Comparison of ENCODE assay signal across 8 cellular contexts in genomic region chr11:64742087-64742939, GRCh38. TPM values are rescaled to one million over a fixed set of nuclear protein-coding genes. Genes with fewer than 3 reads are reported as not detected.
DNase-seq lines count a peak whose midpoint lies in the region; ATAC-seq and TF ChIP-seq lines count a peak whose summit lies in the region.

No MANE protein-coding gene starts in this region.

- H3K27ac ChIP-seq in IMR-90 (ENCODE audit: insufficient read depth, low read length) (no peak overlapping the region), body of pancreas (peak overlapping the region in 2 of 4 donors; percentile 23 to 39), liver (ENCODE audit: low read depth in 1 of 2, low read length in 2 of 2) (peak overlapping the region; percentile 18 to 74), tibial nerve (peak overlapping the region in 3 of 4 donors; percentile 85 to 89 (median 88))

- DNase-seq in ELR (ENCODE audit: low read depth), result peak; percentile 42
- DNase-seq in IMR-90, result no peak
- DNase-seq in body of pancreas, result no peak
- no peak for DNase-seq in tibial nerve (ENCODE audit: low spot score in 2 of 2)
- DNase-seq in midbrain (lab: John Stamatoyannopoulos, UW), result no peak
- DNase-seq in hypothalamus (lab: John Stamatoyannopoulos, UW), result no peak

- CTCF ChIA-PET in IMR-90 (lab: Yijun Ruan, JAX), result no interaction called here

- POLR2A ChIA-PET in IMR-90 (lab: Charles Lee; ENCODE audit: unreplicated experiment), result no interaction called here

- in situ Hi-C loops in IMR-90 (cut with MboI; ENCODE audit: low sequenced_read_pairs), result no loop called here

- TF ChIP-seq POLR2A in IMR-90 (IDR thresholded peaks at IDR 0.05; ENCODE audit: low read depth, low read length), result no peak
- TF ChIP-seq POLR2A in body of pancreas (IDR thresholded peaks at IDR 0.05), result no peak
- peak in 1 of 2 donors; percentile 6 for TF ChIP-seq POLR2A in tibial nerve (IDR thresholded peaks at IDR 0.05)

- H3K36me3 ChIP-seq in IMR-90 (ENCODE audit: control insufficient read depth, insufficient read depth, low read length), result no peaks in the 10 kb centered on the region
- H3K36me3 ChIP-seq in body of pancreas (replicated peaks in 1 of 2; ENCODE audit: insufficient read depth in 1 of 2, low read depth in 2 of 2), result no peaks in the 10 kb centered on the region
- no peaks in the 10 kb centered on the region for H3K36me3 ChIP-seq in liver (ENCODE audit: control insufficient read depth in 4 of 4, insufficient read depth in 3 of 4, low read depth in 1 of 4, low read length in 3 of 4)
- peaks cover 0 to 15% (median 0%) of the 10 kb centered on the region in 3 donors for H3K36me3 ChIP-seq in tibial nerve

- H2BK5ac ChIP-seq in IMR-90 (ENCODE audit: low read depth, low read length, poor library complexity, severe bottlenecking), result no peak overlapping the region

- no peaks in the 10 kb centered on the region; the same call in 1 of the 2 replicates for H4K20me1 ChIP-seq in IMR-90 (ENCODE audit: insufficient read depth, low read length)

- no peak overlapping the region for H3K23ac ChIP-seq in IMR-90 (ENCODE audit: low read depth, low read length)

- H3K27me3 ChIP-seq in IMR-90 (ENCODE audit: control insufficient read depth, insufficient read depth, low read length) (peaks cover 72% of the 10 kb centered on the region), body of pancreas (peaks cover 0 to 45% of the 10 kb centered on the region in 2 donors), liver (ENCODE audit: control insufficient read depth in 4 of 4, insufficient read depth in 4 of 4, low read length in 3 of 4) (no peaks in the 10 kb centered on the region), tibial nerve (peaks cover 0 to 37% of the 10 kb centered on the region in 2 donors)

- ATAC-seq in IMR-90 (ENCODE audit: low read depth) (peak; percentile 30), body of pancreas (peak; percentile 13), GM21717 (IDR thresholded peaks at IDR 0.05; ENCODE audit: unreplicated experiment) (no peak)

- intact Hi-C loops in IMR-90 (cut with micrococcal nuclease), result no loop called here
- intact Hi-C loops in body of pancreas (cut with DNase I), result no loop called here

- H3K9me1 ChIP-seq in IMR-90 (ENCODE audit: insufficient read depth, low read length), result peaks cover 3% of the 10 kb centered on the region; the same call in 1 of the 2 replicates

- no peaks in the 10 kb centered on the region for H3K79me1 ChIP-seq in IMR-90 (ENCODE audit: low read depth in 1 of 2, low read length in 2 of 2)

- H3K18ac ChIP-seq in IMR-90 (ENCODE audit: low read depth, low read length), result no peak overlapping the region

- no peak overlapping the region for H4K5ac ChIP-seq in IMR-90 (ENCODE audit: low read depth, low read length)

- BruUV-seq in IMR-90 (replicated peaks; lab: Mats Ljungman, UMichigan), result no TSS peak

- TF ChIP-seq RAD21 in IMR-90 (IDR thresholded peaks at IDR 0.05; ENCODE audit: low read length), result no peak
- no peak for TF ChIP-seq RAD21 in liver (IDR thresholded peaks at IDR 0.05)

- H3K9me3 ChIP-seq in IMR-90 (ENCODE audit: control insufficient read depth, insufficient read depth, low read length) (no peaks in the 10 kb centered on the region), body of pancreas (no peaks in the 10 kb centered on the region), liver (ENCODE audit: control insufficient read depth in 4 of 4, low read length in 3 of 4) (no peaks in the 10 kb centered on the region), tibial nerve (no peaks in the 10 kb centered on the region)

- H2AK9ac ChIP-seq in IMR-90 (replicated peaks; ENCODE audit: low read depth, low read length, poor library complexity), result peak overlapping the region; percentile 91

- dilution Hi-C loops in IMR-90 (cut with HindIII; ENCODE audit: low sequenced_read_pairs, unreplicated experiment), result no loop called here

- 1% methylated on average over 21 of the region's 59 CpGs; no CpG with 5 or more reads in 1 of the 2 experiments for WGBS in IMR-90 (ENCODE audit: extremely low coverage in 2 of 2, insufficient read length in 1 of 2), 2 experiments
- WGBS in body of pancreas, 2 donors, result 4% methylated on average over 17 to 54 of the region's 59 CpGs
- WGBS in liver, result 8% methylated on average over 59 of the region's 59 CpGs
- WGBS in tibial nerve, 2 donors, result 8 to 10% methylated on average over 43 to 45 of the region's 59 CpGs

- no peak overlapping the region for H2BK15ac ChIP-seq in IMR-90 (ENCODE audit: low read depth, low read length)

- no peak overlapping the region for H2BK120ac ChIP-seq in IMR-90 (ENCODE audit: low read depth, low read length)

- H2BK20ac ChIP-seq in IMR-90 (ENCODE audit: low read depth, low read length), result no peak overlapping the region

- H3K4me2 ChIP-seq in IMR-90 (ENCODE audit: low read depth, low read length), result peak overlapping the region; percentile 65

- TF ChIP-seq CTCF in IMR-90 (conservative IDR thresholded peaks at IDR 0.05; ENCODE audit: low read depth, low read length), result no peak
- TF ChIP-seq CTCF in body of pancreas (IDR thresholded peaks at IDR 0.05), result no peak
- no peak for TF ChIP-seq CTCF in liver (IDR thresholded peaks at IDR 0.05; ENCODE audit: low read depth, low read length, missing input control)
- no peak for TF ChIP-seq CTCF in tibial nerve (IDR thresholded peaks at IDR 0.05)

- no peak overlapping the region for H4K91ac ChIP-seq in IMR-90 (ENCODE audit: insufficient read depth, low read depth, low read length)

- no peak for TF ChIP-seq EP300 in tibial nerve (IDR thresholded peaks at IDR 0.05)

- H3K4me1 ChIP-seq in IMR-90 (ENCODE audit: control insufficient read depth, insufficient read depth, low read length) (peaks cover 11% of the 10 kb centered on the region), body of pancreas (peaks cover 38% of the 10 kb centered on the region), liver (ENCODE audit: control insufficient read depth in 4 of 4, insufficient read depth in 4 of 4, low read length in 3 of 4) (peaks cover 15 to 30% (median 24%) of the 10 kb centered on the region in 4 donors), tibial nerve (peaks cover 0 to 52% (median 34%) of the 10 kb centered on the region in 4 donors)

- no peak overlapping the region for H3K4ac ChIP-seq in IMR-90 (ENCODE audit: low read depth, low read length)

- no peak overlapping the region for H2AK5ac ChIP-seq in IMR-90 (ENCODE audit: low read depth, low read length)

- H3K4me3 ChIP-seq in IMR-90 (ENCODE audit: insufficient read depth, low read depth, low read length) (peak overlapping the region; percentile 20), body of pancreas (peak overlapping the region in 1 of 2 donors; percentile 20), liver (ENCODE audit: low read depth in 1 of 3, low read length in 3 of 3) (peak overlapping the region; percentile 46 to 64 (median 62)), tibial nerve (peak overlapping the region; percentile 35 to 72 (median 56))

- H3K9ac ChIP-seq in IMR-90 (ENCODE audit: low read depth, low read length), result peak overlapping the region; percentile 21; the same call in 1 of the 2 replicates
- peak overlapping the region in 1 of 2 donors; percentile 23 for H3K9ac ChIP-seq in liver (ENCODE audit: low read depth in 1 of 2, low read length in 2 of 2)

- H3K14ac ChIP-seq in IMR-90 (replicated peaks; ENCODE audit: low read depth, low read length), result no peak overlapping the region; the same call in 1 of the 2 replicates

- H3K56ac ChIP-seq in IMR-90 (ENCODE audit: extremely low read depth, insufficient read depth, low read length), result no peak overlapping the region

- peak overlapping the region; percentile 90 for H2AFZ ChIP-seq in IMR-90 (replicated peaks; ENCODE audit: low read length, poor library complexity)

- no peak overlapping the region for H4K8ac ChIP-seq in IMR-90 (ENCODE audit: low read depth in 2 of 2, low read length in 2 of 2)

TF ChIP-seq in liver, 16 proteins besides CTCF, POLR2A, EP300 and RAD21:
- TF ChIP-seq HNF4G (IDR thresholded peaks at IDR 0.05) (no peak), RXRA (IDR thresholded peaks at IDR 0.05) (peak; percentile 47 to 54), GABPA (IDR thresholded peaks at IDR 0.05 in 1 of 2, conservative IDR thresholded peaks at IDR 0.05 in 1 of 2) (peak in 1 of 2 donors; percentile 10), NR2F2 (IDR thresholded peaks at IDR 0.05) (peak; percentile 98)
- TF ChIP-seq, protein P1, sequence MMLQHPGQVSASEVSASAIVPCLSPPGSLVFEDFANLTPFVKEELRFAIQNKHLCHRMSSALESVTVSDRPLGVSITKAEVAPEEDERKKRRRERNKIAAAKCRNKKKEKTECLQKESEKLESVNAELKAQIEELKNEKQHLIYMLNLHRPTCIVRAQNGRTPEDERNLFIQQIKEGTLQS (IDR thresholded peaks at IDR 0.05), result no peak

RNA-seq across cellular contexts. Expression of gene RASGRP2, which starts 1.6 kb away (rescaled TPM):
- total RNA-seq in IMR-90 (2012; rRNA removed) (not detected in 2 replicates), body of pancreas (10 to 100 TPM in 1 of 2 donors, 1 to 10 TPM in 1; 4.6 to 17.9 TPM), liver (10 to 100 TPM; 12.1 to 14.9 TPM), tibial nerve (10 to 100 TPM; 35.4 to 87.0 (median 59.0) TPM)
- polyA plus RNA-seq in IMR-90 (2012; rRNA removed) (0.82 and 1.2 TPM in 2 replicates), liver (1 to 10 TPM; 2.7 to 5.2 TPM)
- 0.93 TPM in 1 of 2 replicates, not detected in the other for polyA plus RNA-seq in IMR-90 (2012; cell fraction: cytosol; rRNA removed)
- 1.2 and 1.9 TPM in 2 replicates for polyA plus RNA-seq in IMR-90 (2012; cell fraction: nucleus; rRNA removed; ENCODE audit: low replicate concordance)

RNA-seq across cellular contexts. Expression of gene PYGM, which starts 17.5 kb away (rescaled TPM):
- under 0.01 and 0.18 TPM in 2 replicates for total RNA-seq in IMR-90 (2012; rRNA removed)
- polyA plus RNA-seq in IMR-90 (2012; rRNA removed), result 0.21 and 0.46 TPM in 2 replicates
- 0.08 and 0.31 TPM in 2 replicates for polyA plus RNA-seq in IMR-90 (2012; cell fraction: cytosol; rRNA removed)
- polyA plus RNA-seq in IMR-90 (2012; cell fraction: nucleus; rRNA removed; ENCODE audit: low replicate concordance), result 0.58 and 0.64 TPM in 2 replicates
- total RNA-seq in body of pancreas, result 1 to 10 TPM in 1 of 2 donors, under 1 TPM in 1; 0.78 to 4.3 TPM
- total RNA-seq in liver, result 1 to 10 TPM in 1 of 2 donors, under 1 TPM in 1; 0.23 to 1.3 TPM
- polyA plus RNA-seq in liver, result under 1 TPM; 0.26 to 0.32 TPM
- 10 to 100 TPM in 2 of 4 donors, 1 to 10 TPM in 2; 2.1 to 18.6 (median 9.9) TPM for total RNA-seq in tibial nerve

RNA-seq across cellular contexts. Expression of gene NRXN2, which starts 19.3 kb away (rescaled TPM):
- total RNA-seq in IMR-90 (2012; rRNA removed), result 0.18 and 0.28 TPM in 2 replicates
- polyA plus RNA-seq in IMR-90 (2012; rRNA removed), result 0.13 and 0.22 TPM in 2 replicates
- polyA plus RNA-seq in IMR-90 (2012; cell fraction: cytosol; rRNA removed), result 0.17 and 0.21 TPM in 2 replicates
- 0.39 and 0.55 TPM in 2 replicates for polyA plus RNA-seq in IMR-90 (2012; cell fraction: nucleus; rRNA removed; ENCODE audit: low replicate concordance)
- 1 to 10 TPM; 1.3 to 4.9 TPM for total RNA-seq in body of pancreas
- total RNA-seq in liver, result under 1 TPM; 0.17 to 0.79 TPM
- 1 to 10 TPM; 2.1 to 2.8 TPM for polyA plus RNA-seq in liver
- total RNA-seq in tibial nerve, result 10 to 100 TPM in 2 of 4 donors, 1 to 10 TPM in 2; 1.7 to 25.5 (median 8.7) TPM

RNA-seq across cellular contexts. Expression of gene SF1, which starts 36.0 kb away (rescaled TPM):
- 56.8 and 76.1 TPM in 2 replicates for total RNA-seq in IMR-90 (2012; rRNA removed)
- 75.0 and 88.0 TPM in 2 replicates for polyA plus RNA-seq in IMR-90 (2012; rRNA removed)
- polyA plus RNA-seq in IMR-90 (2012; cell fraction: cytosol; rRNA removed), result 103 and 112 TPM in 2 replicates
- 263 and 388 TPM in 2 replicates for polyA plus RNA-seq in IMR-90 (2012; cell fraction: nucleus; rRNA removed; ENCODE audit: low replicate concordance)
- total RNA-seq in body of pancreas, result 100 to 1,000 TPM; 150 to 470 TPM
- 100 to 1,000 TPM in 1 of 2 donors, 10 to 100 TPM in 1; 46.2 to 135 TPM for total RNA-seq in liver
- polyA plus RNA-seq in liver, result 10 to 100 TPM; 44.9 to 54.0 TPM
- total RNA-seq in tibial nerve, result 100 to 1,000 TPM; 368 to 416 (median 372) TPM
